ENCODE assay signal across 11 cellular contexts in genomic region chr1:183048087-183049085, GRCh38. TPM values are rescaled to one million over a fixed set of nuclear protein-coding genes. Genes with fewer than 3 reads are reported as not detected.
A peak's percentile ranks its signal among the peaks of the same experiment; 100 is the strongest.
DNase-seq lines count a peak whose midpoint lies in the region; ATAC-seq and TF ChIP-seq lines count a peak whose summit lies in the region.
"Had no signal": no experiment of that assay in that cellular context is flagged by ENCODE, and none has a peak within 500 bp of the region (broad histone marks: within the 10 kb centered on the region; RNA-seq: fewer than 3 reads in every experiment).

No MANE protein-coding gene starts in this region.

- intact Hi-C loops in ovary (cut with DNase I): no loop called here

- peak; percentile 99 for ATAC-seq in GM18868 (IDR thresholded peaks at IDR 0.05; ENCODE audit: unreplicated experiment)
- peak; percentile 100 for ATAC-seq in GM21723 (IDR thresholded peaks at IDR 0.05; ENCODE audit: unreplicated experiment)
- peak; percentile 99 for ATAC-seq in HG03342 (IDR thresholded peaks at IDR 0.05; ENCODE audit: unreplicated experiment)

- H3K27ac ChIP-seq in ovary (no peak overlapping the region), smooth muscle cell (ENCODE audit: low read depth) (no peak overlapping the region)

- peaks cover 94% of the 10 kb centered on the region for H3K79me2 ChIP-seq in smooth muscle cell (ENCODE audit: low read depth)

- no peak overlapping the region for H3K27ac Mint-ChIP-seq in immature natural killer cell
- H3K27ac Mint-ChIP-seq: activated CD4-positive, alpha-beta memory T cell treated with anti-CD3 and anti-CD28 coated beads for 36 hours had no signal

- DNase-seq in dermis blood vessel endothelial cell: peak; percentile 43
- no peak for DNase-seq in putamen (ENCODE audit: low spot score)
- no peak for DNase-seq in ovary
- no peak for DNase-seq in smooth muscle cell (lab: John Stamatoyannopoulos, UW; ENCODE audit: unreplicated experiment)
- DNase-seq in immature natural killer cell: no peak
- DNase-seq: activated CD4-positive, alpha-beta memory T cell treated with anti-CD3 and anti-CD28 coated beads for 36 hours; IMR-90; tibial artery had no signal

- no peaks in the 10 kb centered on the region for H3K36me3 Mint-ChIP-seq in immature natural killer cell
- H3K36me3 Mint-ChIP-seq: activated CD4-positive, alpha-beta memory T cell treated with anti-CD3 and anti-CD28 coated beads for 36 hours had no signal

- H3K4me3 ChIP-seq in ovary: no peak overlapping the region
- H3K4me3 ChIP-seq in smooth muscle cell: no peak overlapping the region
- H3K4me3 ChIP-seq: tibial artery had no signal

- H3K36me3 ChIP-seq in ovary (no peaks in the 10 kb centered on the region), smooth muscle cell (ENCODE audit: low read depth) (no peaks in the 10 kb centered on the region)
- H3K36me3 ChIP-seq: tibial artery had no signal

- H3K4me2 ChIP-seq in smooth muscle cell: no peak overlapping the region

- no peak for TF ChIP-seq CTCF in ovary (IDR thresholded peaks at IDR 0.05)
- TF ChIP-seq CTCF in smooth muscle cell (IDR thresholded peaks at IDR 0.05; ENCODE audit: borderline replicate concordance, insufficient read depth, poor library complexity, severe bottlenecking): no peak

- peaks cover 0 to 8% of the 10 kb centered on the region in 2 donors for H3K4me1 Mint-ChIP-seq in immature natural killer cell

- H4K20me1 ChIP-seq in smooth muscle cell (ENCODE audit: low read depth): peaks cover 90% of the 10 kb centered on the region

- no peaks in the 10 kb centered on the region for H3K9me3 Mint-ChIP-seq in immature natural killer cell
- H3K9me3 Mint-ChIP-seq: activated CD4-positive, alpha-beta memory T cell treated with anti-CD3 and anti-CD28 coated beads for 36 hours had no signal

- H3K4me1 ChIP-seq in ovary (ENCODE audit: insufficient read depth) (peaks cover 5% of the 10 kb centered on the region), smooth muscle cell (ENCODE audit: low read depth) (peaks cover 13% of the 10 kb centered on the region)

- H3K27me3 Mint-ChIP-seq in immature natural killer cell (ENCODE audit: low read depth in 3 of 3): peaks cover 0 to 4% (median 2%) of the 10 kb centered on the region in 3 donors

- no peak overlapping the region for H3K9ac ChIP-seq in smooth muscle cell (ENCODE audit: low read depth)

- H3K27me3 ChIP-seq in ovary (no peaks in the 10 kb centered on the region), smooth muscle cell (ENCODE audit: low read depth) (no peaks in the 10 kb centered on the region)
- H3K27me3 ChIP-seq: tibial artery had no signal

- no peak for TF ChIP-seq POLR2A in ovary (IDR thresholded peaks at IDR 0.05)

- no peak overlapping the region for H3K4me3 Mint-ChIP-seq in immature natural killer cell
- H3K4me3 Mint-ChIP-seq: activated CD4-positive, alpha-beta memory T cell treated with anti-CD3 and anti-CD28 coated beads for 36 hours had no signal

- TF ChIP-seq EP300 in ovary (IDR thresholded peaks at IDR 0.05): no peak

- peaks cover 11% of the 10 kb centered on the region for H3F3A ChIP-seq in smooth muscle cell (ENCODE audit: low read depth)

- 86 to 89% (median 88%) methylated on average over 7 of the region's 7 CpGs for WGBS in ovary, 3 donors
- WGBS in smooth muscle cell (ENCODE audit: low lambda C conversion rate): 92% methylated on average over 7 of the region's 7 CpGs

- no peaks in the 10 kb centered on the region for H3K9me3 ChIP-seq in ovary
- H3K9me3 ChIP-seq in smooth muscle cell (replicated peaks; ENCODE audit: low read depth): no peaks in the 10 kb centered on the region
- H3K9me3 ChIP-seq: tibial artery had no signal

- no peak overlapping the region for H2AFZ ChIP-seq in smooth muscle cell (ENCODE audit: low read depth)

RNA-seq across cellular contexts. Expression of gene LAMC1, which starts 25.2 kb away (rescaled TPM):
- total RNA-seq in dermis blood vessel endothelial cell (586 and 802 TPM in 2 replicates), ovary (10 to 100 TPM; 59.9 to 97.3 (median 85.2) TPM), smooth muscle cell (137 and 156 TPM in 2 replicates)
- polyA plus RNA-seq in ovary (100 to 1,000 TPM in 1 of 2 donors, 10 to 100 TPM in 1; 51.3 to 205 TPM), smooth muscle cell (64.9 and 71.0 TPM in 2 replicates), immature natural killer cell (under 1 TPM in 1 of 3 donors, not detected in 2; 0.19 TPM)
